8 cellular contexts compared by ENCODE assay signal in the genomic region with DNA sequence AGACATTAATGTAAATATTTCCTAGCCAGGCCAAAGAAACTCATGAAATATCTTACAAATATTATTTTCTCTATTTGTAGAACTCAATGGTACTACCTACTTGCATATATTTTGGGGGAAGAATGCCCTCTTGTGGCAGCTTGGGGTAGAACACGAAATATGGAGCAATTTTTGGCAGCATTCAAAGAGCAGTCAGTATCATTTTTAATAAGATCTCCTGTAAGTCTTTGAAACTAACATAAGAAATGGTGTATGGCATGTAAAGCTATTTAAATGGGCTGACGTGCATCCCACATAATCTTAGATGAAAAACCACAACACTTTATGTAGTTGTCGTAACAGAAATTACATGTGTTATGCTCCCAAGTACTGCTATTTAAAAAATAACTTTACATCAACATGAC.
DNase-seq lines count a peak whose midpoint lies in the region; ATAC-seq and TF ChIP-seq lines count a peak whose summit lies in the region.

No MANE protein-coding gene starts in this region.

- no peaks in the 10 kb centered on the region for H3K9me2 ChIP-seq in PC-3 (replicated peaks; ENCODE audit: low read length)

- no peak overlapping the region for H3K9ac ChIP-seq in PC-3 (ENCODE audit: low read length)

- intact Hi-C loops in heart right ventricle (cut with DNase I): loop anchor here in 9 of 10 donors (2.0 to 10.0 kb wide), 7 partner anchors 124 to 899 kb away; no protein-coding TSS in a partner anchor
- intact Hi-C loops in left ventricle myocardium superior (cut with micrococcal nuclease): loop anchor here (10.0 kb wide), 1 partner anchor 424 kb away; no protein-coding TSS in a partner anchor
- intact Hi-C loops in PC-3 (cut with micrococcal nuclease): loop anchor here (1.0 to 10.0 kb wide), 5 partner anchors 29 to 804 kb away; no protein-coding TSS in a partner anchor

- CTCF ChIA-PET in PC-3 (lab: Charles Lee): no interaction called here

- 32 to 34% methylated on average over 3 of the region's 3 CpGs for WGBS in heart right ventricle, 2 donors

- H3K27ac ChIP-seq in heart right ventricle (no peak overlapping the region), PC-3 (ENCODE audit: low read length) (no peak overlapping the region)

- H3K9me3 ChIP-seq in heart right ventricle (no peaks in the 10 kb centered on the region), PC-3 (ENCODE audit: low read length) (no peaks in the 10 kb centered on the region)

- no peaks in the 10 kb centered on the region for H3K79me2 ChIP-seq in PC-3 (ENCODE audit: low read length)

- H3K4me2 ChIP-seq in PC-3 (ENCODE audit: low read length): no peak overlapping the region

- peak in 1 of 8 donors; percentile 49 for ATAC-seq in heart right ventricle
- ATAC-seq in left ventricle myocardium superior: no peak
- peak; percentile 64 for ATAC-seq in HG03103 (IDR thresholded peaks at IDR 0.05; ENCODE audit: low read depth, unreplicated experiment)
- ATAC-seq in PC-3: peak; percentile 73
- no peak for ATAC-seq in GM18870 (IDR thresholded peaks at IDR 0.05; ENCODE audit: unreplicated experiment)

- H3K36me3 ChIP-seq in heart right ventricle (peaks cover 0 to 60% (median 0%) of the 10 kb centered on the region in 9 donors), PC-3 (ENCODE audit: low read depth, low read length) (no peaks in the 10 kb centered on the region)

- POLR2A ChIA-PET in PC-3 (lab: Charles Lee; ENCODE audit: unreplicated experiment): no interaction called here

- no TSS peak for BruUV-seq in PC-3 (replicated peaks; lab: Mats Ljungman, UMichigan)

- TF ChIP-seq CTCF in heart right ventricle (IDR thresholded peaks at IDR 0.05) (peak; percentile 62 to 87 (median 79)), PC-3 (conservative IDR thresholded peaks at IDR 0.05; ENCODE audit: low read depth, low read length) (peak; percentile 89), fibroblast of pulmonary artery (IDR thresholded peaks at IDR 0.05; ENCODE audit: low read length, missing control alignments) (peak; percentile 82)

- DNase-seq in heart right ventricle (peak in 1 of 2 donors; percentile 21), left ventricle myocardium superior (no peak), PC-3 (peak; percentile 77), fibroblast of pulmonary artery (ENCODE audit: low read depth) (peak; percentile 79), pons (ENCODE audit: low spot score) (peak; percentile 77)
- peak; percentile 74 to 78 for DNase-seq in activated T-cell treated with anti-CD3 and anti-CD28 coated beads, Interleukin-2, amount 50 U/mL, for 48 hours

- H3K4me1 ChIP-seq in heart right ventricle (no peaks in the 10 kb centered on the region), PC-3 (ENCODE audit: insufficient read depth, low read length) (no peaks in the 10 kb centered on the region)

- H3F3A ChIP-seq in PC-3 (ENCODE audit: low read length, unreplicated experiment): no peaks in the 10 kb centered on the region

- H2AFZ ChIP-seq in PC-3 (ENCODE audit: low read length): no peak overlapping the region

- H3K27me3 ChIP-seq in heart right ventricle (no peaks in the 10 kb centered on the region), PC-3 (ENCODE audit: low read length) (no peaks in the 10 kb centered on the region)

- H4K20me1 ChIP-seq in PC-3 (ENCODE audit: low read length): no peaks in the 10 kb centered on the region

- H3K4me3 ChIP-seq in heart right ventricle (no peak overlapping the region), PC-3 (ENCODE audit: low read length) (no peak overlapping the region), fibroblast of pulmonary artery (replicated peaks; ENCODE audit: low read depth, low read length) (no peak overlapping the region)

Comparison
In these comparisons a context has a peak if more than half of its experiments do, and no peak if none do; other contexts are left out.
1. ATAC-seq: peak in HG03103 (single experiment) and PC-3 (single experiment); none in left ventricle myocardium superior (single experiment) and GM18870 (single experiment).
2. Peak in every context shown above with its lines, with median percentiles within 50 percentile points of each other: CTCF ChIP-seq.